In the genomic region with DNA sequence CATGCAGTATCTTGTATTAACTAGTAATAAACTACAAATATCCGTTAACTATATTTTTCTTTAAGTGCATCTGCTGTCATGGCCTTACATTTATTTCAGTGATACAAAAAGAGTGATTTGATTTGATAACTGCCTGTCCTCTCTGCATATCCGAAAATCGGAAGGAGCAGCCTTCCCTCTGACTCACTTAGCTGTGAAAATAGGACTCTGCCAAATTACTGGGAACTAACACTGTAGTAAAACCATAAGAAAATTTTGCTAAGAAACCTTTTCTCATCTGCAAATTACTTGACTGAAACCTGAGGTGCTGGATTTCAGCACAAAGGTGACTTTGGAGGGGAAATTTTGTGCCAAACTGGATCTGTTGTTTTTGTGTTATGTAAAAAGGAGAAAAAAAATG, we compare ENCODE assay signal across 23 cellular contexts.
"Had no signal": no experiment of that assay in that cellular context is flagged by ENCODE, and none has a peak within 500 bp of the region (broad histone marks: within the 10 kb centered on the region; RNA-seq: fewer than 3 reads in every experiment).

No MANE protein-coding gene starts in this region.

- H3K27me3 Mint-ChIP-seq: activated naive CD8-positive, alpha-beta T cell treated with anti-CD3 and anti-CD28 coated beads for 36 hours had no signal

- H3K9me3 Mint-ChIP-seq: activated B cell treated with CpG ODN at 0.5 μM for 24 hours; activated naive CD8-positive, alpha-beta T cell treated with anti-CD3 and anti-CD28 coated beads for 36 hours; activated T-cell treated with anti-CD3 and anti-CD28 coated beads, Interleukin-2, amount 50 U/mL, for 4 hours; nephron; T-helper 1 cell treated with Interleukin-12 subunit alpha and Interleukin-12 subunit beta and Interleukin-4 antibody, amounts not matched to agents 30 μg/mL and 1 μg/mL, for 36 hours had no signal

- FAIRE-seq: bronchial epithelial cell had no signal

- H3K36me3 ChIP-seq: colonic mucosa, esophagus muscularis mucosa, gastroesophageal sphincter, neutrophil, sigmoid colon, thyroid gland had no signal

- H3K27me3 ChIP-seq: colonic mucosa, esophagus muscularis mucosa, gastroesophageal sphincter, sigmoid colon, thyroid gland had no signal

- H3K27ac Mint-ChIP-seq: activated B cell treated with CpG ODN at 0.5 μM for 24 hours; activated naive CD8-positive, alpha-beta T cell treated with anti-CD3 and anti-CD28 coated beads for 36 hours; nephron; T-helper 1 cell treated with Interleukin-12 subunit alpha and Interleukin-12 subunit beta and Interleukin-4 antibody, amounts not matched to agents 30 μg/mL and 1 μg/mL, for 36 hours had no signal

- ATAC-seq: activated T-cell treated with anti-CD3 and anti-CD28 coated beads, Interleukin-2, amount 50 U/mL, for 4 hours; gastroesophageal sphincter; left cardiac atrium had no signal

- H3K9me3 ChIP-seq: colonic mucosa, esophagus muscularis mucosa, gastroesophageal sphincter, neutrophil, sigmoid colon, thyroid gland had no signal

- H3K27ac ChIP-seq: colonic mucosa, esophagus muscularis mucosa, gastroesophageal sphincter, neutrophil, sigmoid colon, thyroid gland had no signal

- H3K4me3 ChIP-seq: colonic mucosa, esophagus muscularis mucosa, gastroesophageal sphincter, sigmoid colon, thyroid gland had no signal

- H3K36me3 Mint-ChIP-seq: activated naive CD8-positive, alpha-beta T cell treated with anti-CD3 and anti-CD28 coated beads for 36 hours had no signal

- DNase-seq: activated B cell treated with CpG ODN at 0.5 μM for 24 hours; activated CD4-positive, alpha-beta T cell treated with anti-CD3 and anti-CD28 coated beads for 4 hours; activated CD4-positive, alpha-beta T cell treated with anti-CD3 and anti-CD28 coated beads, Interleukin-2, amount 50 U/mL, for 48 hours; activated CD8-positive, alpha-beta memory T cell treated with anti-CD3 and anti-CD28 coated beads, Interleukin-2, amount 50 U/mL, for 48 hours; activated naive CD4-positive, alpha-beta T cell treated with Interleukin-2 at 50 U/mL for 16 hours; activated naive CD8-positive, alpha-beta T cell treated with anti-CD3 and anti-CD28 coated beads for 36 hours; activated T-cell treated with anti-CD3 and anti-CD28 coated beads, Interleukin-2, amount 50 U/mL, for 4 hours; amygdala; colonic mucosa; islet precursor cell; left cardiac atrium; posterior cingulate gyrus; retina; sigmoid colon; stimulated activated CD4-positive, alpha-beta T cell treated with anti-CD3 and anti-CD28 coated beads, Interleukin-2, amount 100 ng/mL, for 48 hours; stimulated activated naive CD4-positive, alpha-beta T cell; thyroid gland had no signal

- H3K4me1 Mint-ChIP-seq: activated B cell treated with CpG ODN at 0.5 μM for 24 hours; activated naive CD8-positive, alpha-beta T cell treated with anti-CD3 and anti-CD28 coated beads for 36 hours; nephron had no signal

- H3K4me3 Mint-ChIP-seq: activated B cell treated with CpG ODN at 0.5 μM for 24 hours; activated naive CD8-positive, alpha-beta T cell treated with anti-CD3 and anti-CD28 coated beads for 36 hours; activated T-cell treated with anti-CD3 and anti-CD28 coated beads, Interleukin-2, amount 50 U/mL, for 4 hours; nephron; T-helper 1 cell treated with Interleukin-12 subunit alpha and Interleukin-12 subunit beta and Interleukin-4 antibody, amounts not matched to agents 30 μg/mL and 1 μg/mL, for 36 hours had no signal

- H3K4me1 ChIP-seq: colonic mucosa, gastroesophageal sphincter, sigmoid colon had no signal
